2 cellular contexts compared by ENCODE assay signal in the genomic region with DNA sequence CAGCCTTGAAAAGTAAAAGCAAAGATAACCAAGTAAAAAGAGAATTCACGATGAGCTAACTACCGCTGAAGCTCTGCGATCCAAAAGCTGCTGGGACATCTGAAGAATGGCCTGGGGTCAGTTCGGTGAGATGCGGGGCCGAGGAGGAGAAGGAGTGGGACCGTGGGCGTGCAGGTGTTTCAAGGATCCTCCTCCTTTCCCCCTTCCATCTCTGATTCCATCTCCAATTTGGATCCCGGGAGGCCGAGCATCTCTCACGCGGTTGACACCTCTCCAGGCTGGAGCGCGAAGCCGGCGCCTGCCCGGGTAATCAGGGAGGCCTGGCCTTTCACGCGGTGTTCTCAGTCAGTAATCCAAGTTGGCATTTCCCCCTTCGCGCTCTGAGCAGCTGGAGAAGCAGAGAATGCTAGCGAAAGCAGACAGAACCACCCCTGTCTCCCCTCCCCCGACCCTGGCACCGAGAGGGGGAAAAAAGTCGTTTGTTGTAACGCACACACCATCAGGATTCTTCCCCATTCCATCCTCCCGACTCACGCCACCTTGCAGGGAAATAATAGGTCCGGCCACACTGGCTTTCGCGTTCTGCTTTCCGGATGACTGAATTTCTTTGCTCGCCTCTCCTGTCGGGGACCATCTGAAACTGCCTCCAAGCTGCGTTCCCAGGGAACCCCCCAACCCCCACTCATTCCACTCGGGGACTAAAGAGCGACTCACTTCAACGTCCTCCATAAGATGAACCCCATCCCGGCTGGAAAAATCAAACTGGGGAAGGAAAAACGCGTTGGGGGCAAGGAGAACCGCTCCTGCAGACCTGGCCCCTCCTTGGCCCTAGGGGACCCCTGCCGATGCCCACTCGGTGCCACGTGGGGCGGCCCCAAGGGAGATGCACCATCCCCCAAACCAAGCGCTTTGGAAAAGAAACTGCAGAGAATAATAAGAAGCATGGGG.
TF ChIP-seq lines count a peak whose summit lies in the region.

No MANE protein-coding gene starts in this region.

TF ChIP-seq in A549, 52 proteins besides CTCF, POLR2A, EP300 and RAD21:
- no peak for TF ChIP-seq ZNF302 (CRISPR knock-in tag; IDR thresholded peaks at IDR 0.05)
- no peak for TF ChIP-seq HOXB5 (CRISPR knock-in tag; IDR thresholded peaks at IDR 0.05)
- TF ChIP-seq REST (IDR thresholded peaks at IDR 0.05) = no peak
- TF ChIP-seq NFE2L2 (conservative IDR thresholded peaks at IDR 0.05; ENCODE audit: low read length) = no peak
- TF ChIP-seq RARB (CRISPR knock-in tag; IDR thresholded peaks at IDR 0.05) = no peak
- TF ChIP-seq NR3C1 (IDR thresholded peaks at IDR 0.05) = no peak

TF ChIP-seq in HepG2, 621 proteins besides CTCF, POLR2A, EP300 and RAD21:
- TF ChIP-seq ZNF12 (CRISPR knock-in tag; IDR thresholded peaks at IDR 0.05) (no peak), ZNF883 (CRISPR knock-in tag; IDR thresholded peaks at IDR 0.05; ENCODE audit: not compliant biosample characterization) (no peak), MATR3 (CRISPR knock-in tag; IDR thresholded peaks at IDR 0.05) (no peak), CEBPB (IDR thresholded peaks at IDR 0.05; ENCODE audit: borderline replicate concordance, low read depth, low read length) (no peak), ZNF761 (CRISPR knock-in tag; conservative IDR thresholded peaks at IDR 0.05) (no peak), RXRA (CRISPR knock-in tag; IDR thresholded peaks at IDR 0.05) (no peak), ZNF775 (CRISPR knock-in tag; IDR thresholded peaks at IDR 0.05; ENCODE audit: borderline replicate concordance) (no peak), CERS6 (CRISPR knock-in tag; IDR thresholded peaks at IDR 0.05) (no peak), JUND (CRISPR knock-in tag; IDR thresholded peaks at IDR 0.05) (no peak)
- TF ChIP-seq, protein P1, sequence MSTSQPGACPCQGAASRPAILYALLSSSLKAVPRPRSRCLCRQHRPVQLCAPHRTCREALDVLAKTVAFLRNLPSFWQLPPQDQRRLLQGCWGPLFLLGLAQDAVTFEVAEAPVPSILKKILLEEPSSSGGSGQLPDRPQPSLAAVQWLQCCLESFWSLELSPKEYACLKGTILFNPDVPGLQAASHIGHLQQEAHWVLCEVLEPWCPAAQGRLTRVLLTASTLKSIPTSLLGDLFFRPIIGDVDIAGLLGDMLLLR (CRISPR knock-in tag; IDR thresholded peaks at IDR 0.05) = no peak
